17 cellular contexts compared by ENCODE assay signal in the genomic region with DNA sequence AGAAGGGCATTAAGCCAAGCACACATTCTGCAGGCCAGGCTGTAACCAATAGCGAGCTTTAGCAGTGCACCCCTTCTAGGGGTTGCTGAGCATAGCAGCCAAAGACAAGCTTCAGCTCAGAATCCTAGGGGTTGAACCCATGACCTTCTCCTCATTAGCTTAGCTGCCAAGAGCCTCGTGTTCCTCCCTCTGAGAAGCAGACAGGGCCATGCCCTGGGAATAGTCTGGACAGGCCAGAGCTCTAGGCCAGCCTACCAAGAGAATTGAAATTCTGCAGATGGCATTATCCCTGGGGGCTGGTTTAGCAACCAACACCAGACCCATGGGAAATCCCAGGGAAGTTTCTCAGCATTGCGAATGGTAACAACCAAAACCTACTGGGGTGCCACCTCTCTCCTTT.
A peak's percentile ranks its signal among the peaks of the same experiment; 100 is the strongest.
DNase-seq lines count a peak whose midpoint lies in the region; ATAC-seq and TF ChIP-seq lines count a peak whose summit lies in the region.
"Had no signal": no experiment of that assay in that cellular context is flagged by ENCODE, and none has a peak within 500 bp of the region (broad histone marks: within the 10 kb centered on the region; RNA-seq: fewer than 3 reads in every experiment).

No MANE protein-coding gene starts in this region.

- no peak overlapping the region for H3K4me3 ChIP-seq in BE2C (ENCODE audit: low read depth, low read length)
- H3K4me3 ChIP-seq in BLaER1 treated with 17β-estradiol and CSF1 and Interleukin-3, amounts not matched to agents 10 nM and 100 nM, result no peak overlapping the region
- H3K4me3 ChIP-seq in subcutaneous abdominal adipose tissue (ENCODE audit: low read depth in 1 of 5, low read length in 5 of 5), result no peak overlapping the region
- no peak overlapping the region for H3K4me3 ChIP-seq in body of pancreas
- H3K4me3 ChIP-seq in mesendoderm (ENCODE audit: low read length), result no peak overlapping the region
- H3K4me3 ChIP-seq: GM23338 had no signal

- no peak for ATAC-seq in body of pancreas
- ATAC-seq: GM23338, HCT116 had no signal

- H2BK15ac ChIP-seq in mesendoderm (replicated peaks; ENCODE audit: low read depth), result no peak overlapping the region

- H3K36me3 ChIP-seq in BE2C (no peaks in the 10 kb centered on the region), subcutaneous abdominal adipose tissue (ENCODE audit: control insufficient read depth in 5 of 5, insufficient read depth in 5 of 5, low read length in 5 of 5) (peaks cover 0 to 7% (median 0%) of the 10 kb centered on the region in 5 donors), body of pancreas (replicated peaks in 1 of 2; ENCODE audit: insufficient read depth in 1 of 2, low read depth in 2 of 2) (no peaks in the 10 kb centered on the region), mesendoderm (ENCODE audit: control insufficient read depth, insufficient read depth, low read length) (no peaks in the 10 kb centered on the region)
- no peaks in the 10 kb centered on the region for H3K36me3 ChIP-seq in BLaER1 treated with 17β-estradiol and CSF1 and Interleukin-3, amounts not matched to agents 10 nM and 100 nM

- no peak overlapping the region for H2AK5ac ChIP-seq in mesendoderm (ENCODE audit: low read length)

- H3K27ac Mint-ChIP-seq in activated T-cell treated with anti-CD3 and anti-CD28 coated beads, Interleukin-2, amount 50 U/mL, for 24 hours, result no peak overlapping the region
- H3K27ac Mint-ChIP-seq: B cell, CD14-positive monocyte, GM23338, HFFc6, IgD-negative memory B cell had no signal

- H3K27me3 ChIP-seq in BE2C (no peaks in the 10 kb centered on the region), subcutaneous abdominal adipose tissue (ENCODE audit: control insufficient read depth in 5 of 5, insufficient read depth in 4 of 5, low read length in 5 of 5) (no peaks in the 10 kb centered on the region), body of pancreas (no peaks in the 10 kb centered on the region), mesendoderm (ENCODE audit: insufficient read depth, low read length, poor library complexity) (no peaks in the 10 kb centered on the region)
- H3K27me3 ChIP-seq in BLaER1 treated with 17β-estradiol and CSF1 and Interleukin-3, amounts not matched to agents 10 nM and 100 nM, result no peaks in the 10 kb centered on the region

- H3K23ac ChIP-seq in mesendoderm (ENCODE audit: low read length), result no peak overlapping the region

- no peak overlapping the region for H3K18ac ChIP-seq in mesendoderm (ENCODE audit: low read length)

- H3K9me3 Mint-ChIP-seq in activated T-cell treated with anti-CD3 and anti-CD28 coated beads, Interleukin-2, amount 50 U/mL, for 24 hours, result no peaks in the 10 kb centered on the region
- H3K9me3 Mint-ChIP-seq: CD14-positive monocyte, GM23338, HFFc6 had no signal

- H3K4ac ChIP-seq in mesendoderm (ENCODE audit: low read depth, low read length), result no peak overlapping the region

- TF ChIP-seq POLR2A in body of pancreas (IDR thresholded peaks at IDR 0.05), result no peak

- H3K4me3 Mint-ChIP-seq in activated T-cell treated with anti-CD3 and anti-CD28 coated beads, Interleukin-2, amount 50 U/mL, for 24 hours, result no peak overlapping the region
- H3K4me3 Mint-ChIP-seq: B cell; CD14-positive monocyte; CD4-positive, alpha-beta memory T cell; GM23338; HFFc6; IgD-negative memory B cell had no signal

- H3K79me1 ChIP-seq in mesendoderm (ENCODE audit: low read length), result no peaks in the 10 kb centered on the region

- H4K5ac ChIP-seq in mesendoderm (ENCODE audit: low read length), result no peak overlapping the region

- H3K4me2 ChIP-seq in BLaER1 treated with 17β-estradiol and CSF1 and Interleukin-3, amounts not matched to agents 10 nM and 100 nM, result peak overlapping the region in 8 of 11 experiments; percentile 7 to 51 (median 16); a peak in 9 of 22 replicates
- H3K4me2 ChIP-seq in mesendoderm (ENCODE audit: low read length), result no peak overlapping the region
- H3K4me2 ChIP-seq: GM23338 had no signal

- H2BK5ac ChIP-seq in mesendoderm (ENCODE audit: low read length), result no peak overlapping the region

- no peak overlapping the region for H3K27ac ChIP-seq in BLaER1 treated with 17β-estradiol and CSF1 and Interleukin-3, amounts not matched to agents 10 nM and 100 nM
- H3K27ac ChIP-seq in subcutaneous abdominal adipose tissue (ENCODE audit: low read depth, low read length) (peak overlapping the region; percentile 11), body of pancreas (no peak overlapping the region), mesendoderm (ENCODE audit: low read depth, low read length) (no peak overlapping the region)

- H3K9ac ChIP-seq in BLaER1 treated with 17β-estradiol and CSF1 and Interleukin-3, amounts not matched to agents 10 nM and 100 nM, result no peak overlapping the region
- no peak overlapping the region for H3K9ac ChIP-seq in subcutaneous abdominal adipose tissue (ENCODE audit: low read length in 5 of 5)
- H3K9ac ChIP-seq in mesendoderm (ENCODE audit: low read length), result no peak overlapping the region

- H3K56ac ChIP-seq in mesendoderm (ENCODE audit: low read length), result no peak overlapping the region

- no peak overlapping the region for H4K8ac ChIP-seq in mesendoderm (ENCODE audit: low read depth, low read length)

- intact Hi-C loops in body of pancreas (cut with DNase I), result no loop called here

- TF ChIP-seq CTCF in BE2C (IDR thresholded peaks at IDR 0.05; ENCODE audit: low read depth, low read length), result no peak
- TF ChIP-seq CTCF in body of pancreas (IDR thresholded peaks at IDR 0.05), result no peak

- no peaks in the 10 kb centered on the region for H3K9me3 ChIP-seq in BE2C
- no peaks in the 10 kb centered on the region for H3K9me3 ChIP-seq in BLaER1 treated with 17β-estradiol and CSF1 and Interleukin-3, amounts not matched to agents 10 nM and 100 nM (replicated peaks in 1 of 11)
- no peaks in the 10 kb centered on the region for H3K9me3 ChIP-seq in subcutaneous abdominal adipose tissue (ENCODE audit: control insufficient read depth in 5 of 5, low read length in 5 of 5)
- H3K9me3 ChIP-seq in body of pancreas, result no peaks in the 10 kb centered on the region

- no peaks in the 10 kb centered on the region for H3K4me1 Mint-ChIP-seq in activated T-cell treated with anti-CD3 and anti-CD28 coated beads, Interleukin-2, amount 50 U/mL, for 24 hours (ENCODE audit: low read depth)
- H3K4me1 Mint-ChIP-seq: B cell, CD14-positive monocyte, IgD-negative memory B cell had no signal

- no peaks in the 10 kb centered on the region for H4K20me1 ChIP-seq in BLaER1 treated with 17β-estradiol and CSF1 and Interleukin-3, amounts not matched to agents 10 nM and 100 nM

- DNase-seq in BE2C (peak; percentile 84), medulla oblongata (ENCODE audit: extremely low spot score) (peak; percentile 34), body of pancreas (no peak), mesendoderm (no peak)
- no peak for DNase-seq in activated T-cell treated with anti-CD3 and anti-CD28 coated beads, Interleukin-2, amount 50 U/mL, for 24 hours
- DNase-seq: Calu3; CD4-positive, alpha-beta memory T cell; DMS79 treated with DMSO at 0.1 percent for 48 hours; GF-D8; HFFc6 had no signal

- 78 to 91% methylated on average over 3 of the region's 3 CpGs for WGBS in body of pancreas, 2 donors
- WGBS in mesendoderm (ENCODE audit: extremely low coverage, insufficient coverage, low lambda C conversion rate), result no CpG with 5 or more reads among the region's 3 CpGs

- no peaks in the 10 kb centered on the region for H3K79me2 ChIP-seq in mesendoderm (ENCODE audit: control insufficient read depth, insufficient read depth, low read length)

- no peak overlapping the region for H2BK120ac ChIP-seq in mesendoderm (ENCODE audit: low read depth, low read length)

- no peaks in the 10 kb centered on the region for H3K36me3 Mint-ChIP-seq in activated T-cell treated with anti-CD3 and anti-CD28 coated beads, Interleukin-2, amount 50 U/mL, for 24 hours (ENCODE audit: low read depth)
- H3K36me3 Mint-ChIP-seq: CD14-positive monocyte; CD4-positive, alpha-beta memory T cell; IgD-negative memory B cell had no signal

- no peaks in the 10 kb centered on the region for H3K27me3 Mint-ChIP-seq in activated T-cell treated with anti-CD3 and anti-CD28 coated beads, Interleukin-2, amount 50 U/mL, for 24 hours

- H3K4me1 ChIP-seq in BE2C, result peaks cover 48% of the 10 kb centered on the region
- peaks cover 0 to 27% (median 16%) of the 10 kb centered on the region in 10 experiments; a peak in 14 of 20 replicates for H3K4me1 ChIP-seq in BLaER1 treated with 17β-estradiol and CSF1 and Interleukin-3, amounts not matched to agents 10 nM and 100 nM
- peaks cover 0 to 55% (median 33%) of the 10 kb centered on the region in 5 donors for H3K4me1 ChIP-seq in subcutaneous abdominal adipose tissue (ENCODE audit: control insufficient read depth in 5 of 5, insufficient read depth in 5 of 5, low read length in 5 of 5)
- no peaks in the 10 kb centered on the region for H3K4me1 ChIP-seq in body of pancreas
- H3K4me1 ChIP-seq in mesendoderm (ENCODE audit: control insufficient read depth, low read depth, low read length), result no peaks in the 10 kb centered on the region

Comparison
In these comparisons a context has a peak if more than half of its experiments do, and no peak if none do; other contexts are left out.
1. DNase-seq: peak in BE2C (single experiment) and medulla oblongata (single experiment); none in activated T-cell treated with anti-CD3 and anti-CD28 coated beads, Interleukin-2, amount 50 U/mL, for 24 hours (single experiment), body of pancreas (0 of 4) and mesendoderm (single experiment).